Comparison of ENCODE assay signal across 16 cellular contexts in the genomic region with DNA sequence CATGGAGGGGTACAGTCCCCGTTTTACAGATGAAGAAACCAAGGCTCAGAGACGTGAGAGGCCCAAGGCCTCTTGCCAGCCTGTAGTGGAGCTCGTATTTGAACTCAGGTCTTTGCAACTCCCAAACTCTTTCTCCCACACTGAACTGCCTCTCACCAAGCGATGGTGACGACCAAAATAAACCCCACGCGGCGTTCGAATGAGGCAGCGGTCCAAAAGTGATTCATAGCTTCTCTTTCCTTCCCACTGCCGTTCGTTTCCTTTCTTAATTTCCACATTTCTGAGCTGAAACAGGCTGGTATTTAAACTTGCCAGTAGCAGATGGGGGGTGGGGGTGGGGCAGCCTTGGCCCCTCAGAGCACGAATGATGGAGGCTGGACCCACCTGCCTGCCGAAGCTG.
A peak's percentile ranks its signal among the peaks of the same experiment; 100 is the strongest.
DNase-seq lines count a peak whose midpoint lies in the region; ATAC-seq, FAIRE-seq and TF ChIP-seq lines count a peak whose summit lies in the region.
"Had no signal": no experiment of that assay in that cellular context is flagged by ENCODE, and none has a peak within 500 bp of the region (broad histone marks: within the 10 kb centered on the region; RNA-seq: fewer than 3 reads in every experiment).

No MANE protein-coding gene starts in this region.

- no peaks in the 10 kb centered on the region for H3K36me3 ChIP-seq in BLaER1
- H3K36me3 ChIP-seq in MG63, result no peaks in the 10 kb centered on the region
- no peaks in the 10 kb centered on the region for H3K36me3 ChIP-seq in H1 (ENCODE audit: control insufficient read depth in 2 of 4, insufficient read depth in 4 of 4, low read length in 3 of 4)
- H3K36me3 ChIP-seq: spleen had no signal

- no peak overlapping the region for H2AK5ac ChIP-seq in H1 (ENCODE audit: low read depth, low read length)

- WGBS in H1 (ENCODE audit: extremely low coverage in 1 of 2, insufficient coverage in 1 of 2, insufficient read length in 1 of 2, insufficient replicate concordance in 2 of 2, low coverage in 1 of 2, low lambda C conversion rate in 2 of 2, missing lambda C conversion rate in 1 of 2), 2 experiments, result 93% methylated on average over 14 of the region's 14 CpGs; no CpG with 5 or more reads in 1 of the 2 experiments

- no peak overlapping the region for H3K9ac ChIP-seq in BLaER1
- no peak overlapping the region for H3K9ac ChIP-seq in H1 (replicated peaks in 1 of 4; ENCODE audit: extremely low read depth in 1 of 4, low read depth in 3 of 4, low read length in 3 of 4)
- H3K9ac ChIP-seq: KMS-11 had no signal

- POLR2A ChIA-PET in H1 (lab: Charles Lee; ENCODE audit: partially characterized antibody), result interaction anchor here (0.6 to 0.7 kb wide), 2 partner anchors 14 to 24 kb away, joined by 3 to 5 read pairs; no protein-coding TSS in a partner anchor

- no peak overlapping the region for H2AFZ ChIP-seq in H1 (ENCODE audit: low read length)

- H3K18ac ChIP-seq in H1 (ENCODE audit: extremely low read depth, low read length), result no peak overlapping the region

- no peak overlapping the region for H2BK20ac ChIP-seq in H1 (ENCODE audit: low read length)

- no peaks in the 10 kb centered on the region for H3K79me2 ChIP-seq in H1 (ENCODE audit: control insufficient read depth in 1 of 2, insufficient read depth in 2 of 2, low read length in 2 of 2)

- no peaks in the 10 kb centered on the region for H3K9me3 ChIP-seq in BLaER1
- peaks cover 7% of the 10 kb centered on the region; the same call in 1 of the 2 replicates for H3K9me3 ChIP-seq in MG63
- peaks cover 0 to 4% of the 10 kb centered on the region in 2 experiments; a peak in 1 of 4 replicates for H3K9me3 ChIP-seq in H1 (ENCODE audit: insufficient read depth in 2 of 2, low read depth in 1 of 2, low read length in 1 of 2)

- TF ChIP-seq CTCF in H1 (IDR thresholded peaks at IDR 0.05; ENCODE audit: control extremely low read depth in 1 of 3, insufficient read depth in 1 of 3, low read depth in 1 of 3, low read length in 3 of 3), result no peak
- no peak for TF ChIP-seq CTCF in foreskin keratinocyte (conservative IDR thresholded peaks at IDR 0.05)

- no peak overlapping the region for H3K23ac ChIP-seq in H1 (ENCODE audit: insufficient read length)

- H3K4me1 ChIP-seq in BLaER1 (peaks cover 18% of the 10 kb centered on the region), H1 (replicated peaks in 1 of 4; ENCODE audit: control insufficient read depth in 3 of 4, insufficient read depth in 4 of 4, low read length in 3 of 4) (no peaks in the 10 kb centered on the region), foreskin keratinocyte (no peaks in the 10 kb centered on the region)

- H4K8ac ChIP-seq in H1 (ENCODE audit: extremely low read depth, insufficient read depth, low read length), result no peak overlapping the region

- H4K20me1 ChIP-seq in BLaER1 (no peaks in the 10 kb centered on the region), H1 (replicated peaks in 1 of 2; ENCODE audit: control insufficient read depth in 1 of 2, insufficient read depth in 2 of 2, low read length in 2 of 2) (no peaks in the 10 kb centered on the region)

- H2BK12ac ChIP-seq in H1 (ENCODE audit: low read depth, low read length), result 0 out of 2 replicates have a peak overlapping the region, but pooled peaks have one; percentile 27

- H3K14ac ChIP-seq in H1 (ENCODE audit: insufficient read length), result no peak overlapping the region

- H3K4me3 ChIP-seq in BLaER1 (no peak overlapping the region), MG63 (no peak overlapping the region), H1 (ENCODE audit: extremely low read depth in 1 of 4, insufficient read depth in 2 of 4, low read depth in 3 of 4, low read length in 4 of 4) (no peak overlapping the region)
- H3K4me3 ChIP-seq: SK-N-MC, spleen had no signal

- no peak overlapping the region for H2BK120ac ChIP-seq in H1 (replicated peaks; ENCODE audit: low read depth, low read length)

- H3K4ac ChIP-seq in H1 (replicated peaks; ENCODE audit: insufficient read length, low read depth, low read length), result no peak overlapping the region

- no peak for ATAC-seq in foreskin keratinocyte
- ATAC-seq: PC-3 had no signal

- H3K4me2 ChIP-seq in BLaER1, result peak overlapping the region; percentile 46
- no peak overlapping the region for H3K4me2 ChIP-seq in H1 (ENCODE audit: insufficient read depth in 1 of 2, low read depth in 2 of 2, low read length in 2 of 2)
- H3K4me2 ChIP-seq: KMS-11 had no signal

- no peaks in the 10 kb centered on the region for H3K23me2 ChIP-seq in H1 (ENCODE audit: low read depth, low read length)

- H2BK15ac ChIP-seq in H1 (ENCODE audit: low read length), result no peak overlapping the region

- no peak overlapping the region for H4K5ac ChIP-seq in H1 (ENCODE audit: insufficient read length, low read depth, low read length)

- no peak overlapping the region for H2BK5ac ChIP-seq in H1 (ENCODE audit: low read depth, low read length)

- FAIRE-seq in H1 (lab: Jason Lieb, UNC), result no peak

- no peak for TF ChIP-seq EP300 in H1 (IDR thresholded peaks at IDR 0.05; ENCODE audit: borderline replicate concordance in 1 of 2, low read depth in 2 of 2, low read length in 2 of 2)

- TF ChIP-seq POLR2A in H1 (IDR thresholded peaks at IDR 0.05; ENCODE audit: control extremely low read depth in 1 of 2, low read depth in 2 of 2, low read length in 2 of 2), result no peak

- no peak for TF ChIP-seq RAD21 in H1 (IDR thresholded peaks at IDR 0.05 in 1 of 2, conservative IDR thresholded peaks at IDR 0.05 in 1 of 2; ENCODE audit: low read depth in 2 of 2, low read length in 2 of 2)

- DNase-seq in MG63 (peak; percentile 41), H1 (ENCODE audit: low read depth in 1 of 2, low spot score in 2 of 2) (no peak), myocyte (ENCODE audit: low read depth) (peak; percentile 28), NCI-H1092 treated with DMSO at 0.1 percent for 48 hours (lab: John Stamatoyannopoulos, UW) (no peak), foreskin keratinocyte (no peak), NCI-H524 treated with DMSO at 0.1 percent for 48 hours (lab: John Stamatoyannopoulos, UW) (no peak)
- no peak for DNase-seq in activated naive CD4-positive, alpha-beta T cell (lab: John Stamatoyannopoulos, UW)
- DNase-seq: DND-41; effector memory CD4-positive, alpha-beta T cell; NCI-H187; NCI-H510A treated with DMSO at 0.1 percent for 48 hours; PC-3; spleen had no signal

- H3K27ac ChIP-seq in BLaER1, result no peak overlapping the region
- no peak overlapping the region for H3K27ac ChIP-seq in H1 (ENCODE audit: low read depth, low read length)
- no peak overlapping the region for H3K27ac ChIP-seq in foreskin keratinocyte
- H3K27ac ChIP-seq: KMS-11, SK-N-MC, spleen had no signal

- H3K56ac ChIP-seq in H1 (replicated peaks; ENCODE audit: insufficient read length, low read depth, low read length), result no peak overlapping the region

- H4K91ac ChIP-seq in H1 (replicated peaks; ENCODE audit: insufficient read length, low read length), result no peak overlapping the region

- CTCF ChIA-PET in H1 (lab: Charles Lee; ENCODE audit: partially characterized antibody), result interaction anchor here (0.6 to 4.2 kb wide), 13 partner anchors 9 to 288 kb away, joined by 3 to 21 read pairs (median 4); no protein-coding TSS in a partner anchor

- H3K79me1 ChIP-seq in H1 (ENCODE audit: low read depth, low read length), result no peaks in the 10 kb centered on the region

- H3K27me3 ChIP-seq in BLaER1 (no peaks in the 10 kb centered on the region), MG63 (no peaks in the 10 kb centered on the region), H1 (replicated peaks in 1 of 4; ENCODE audit: control insufficient read depth in 3 of 4, extremely low read depth in 1 of 4, insufficient read depth in 3 of 4, low read length in 3 of 4) (no peaks in the 10 kb centered on the region), foreskin keratinocyte (peaks cover 12% of the 10 kb centered on the region)

TF ChIP-seq in H1, 55 proteins besides CTCF, POLR2A, EP300 and RAD21:
- no peak for TF ChIP-seq SP1 (IDR thresholded peaks at IDR 0.05; ENCODE audit: low read depth, low read length)
- TF ChIP-seq NANOG (IDR thresholded peaks at IDR 0.05; ENCODE audit: insufficient read depth, low read depth, low read length, poor library complexity, severe bottlenecking), result no peak
- no peak for TF ChIP-seq CHD2 (IDR thresholded peaks at IDR 0.05; ENCODE audit: low read length)
- no peak for TF ChIP-seq GABPA (IDR thresholded peaks at IDR 0.05; ENCODE audit: borderline replicate concordance, insufficient read depth, low read length)

Comparison
In these comparisons a context has a peak if more than half of its experiments do, and no peak if none do; other contexts are left out.
1. DNase-seq: peak in MG63 (single experiment) and myocyte (single experiment); none in H1 (0 of 2), NCI-H1092 treated with DMSO at 0.1 percent for 48 hours (single experiment), activated naive CD4-positive, alpha-beta T cell (0 of 4), foreskin keratinocyte (0 of 2) and NCI-H524 treated with DMSO at 0.1 percent for 48 hours (single experiment).